9 cellular contexts compared by ENCODE assay signal in genomic region chr2:148814143-148814852, GRCh38.
A peak's percentile ranks its signal among the peaks of the same experiment; 100 is the strongest.
DNase-seq lines count a peak whose midpoint lies in the region; ATAC-seq lines count a peak whose summit lies in the region.
"Had no signal": no experiment of that assay in that cellular context is flagged by ENCODE, and none has a peak within 500 bp of the region (broad histone marks: within the 10 kb centered on the region; RNA-seq: fewer than 3 reads in every experiment).

No MANE protein-coding gene starts in this region.

- H3K4me3 ChIP-seq in CD4-positive, CD25-positive, alpha-beta regulatory T cell (ENCODE audit: low read depth, low read length), result no peak overlapping the region
- H3K4me3 ChIP-seq: K562 had no signal

- H3K27ac ChIP-seq in CD4-positive, CD25-positive, alpha-beta regulatory T cell (ENCODE audit: insufficient read depth, low read length, poor library complexity, severe bottlenecking), result no peak overlapping the region

- no peaks in the 10 kb centered on the region for H3K36me3 Mint-ChIP-seq in CD4-positive, CD25-positive, alpha-beta regulatory T cell
- H3K36me3 Mint-ChIP-seq in activated CD4-positive, alpha-beta memory T cell treated with anti-CD3 and anti-CD28 coated beads for 36 hours, result no peaks in the 10 kb centered on the region

- no peaks in the 10 kb centered on the region for H3K9me3 ChIP-seq in CD4-positive, CD25-positive, alpha-beta regulatory T cell (ENCODE audit: control insufficient read depth in 2 of 2, low read length in 2 of 2)

- H3K27me3 Mint-ChIP-seq in CD4-positive, CD25-positive, alpha-beta regulatory T cell, result peaks cover 23% of the 10 kb centered on the region
- H3K27me3 Mint-ChIP-seq in activated CD4-positive, alpha-beta memory T cell treated with anti-CD3 and anti-CD28 coated beads for 36 hours, result peaks cover 14% of the 10 kb centered on the region

- H3K9me3 Mint-ChIP-seq in CD4-positive, CD25-positive, alpha-beta regulatory T cell, result peaks cover 0 to 6% (median 0%) of the 10 kb centered on the region in 7 donors
- H3K9me3 Mint-ChIP-seq in activated CD4-positive, alpha-beta memory T cell treated with anti-CD3 and anti-CD28 coated beads for 36 hours, result no peaks in the 10 kb centered on the region

- H3K4me1 ChIP-seq in CD4-positive, CD25-positive, alpha-beta regulatory T cell (ENCODE audit: control insufficient read depth, insufficient read depth, low read length, poor library complexity, severe bottlenecking), result peaks cover 7% of the 10 kb centered on the region

- no peak for ATAC-seq in CD4-positive, CD25-positive, alpha-beta regulatory T cell (ENCODE audit: low read depth in 2 of 2)
- ATAC-seq in left colon, result peak; percentile 87
- ATAC-seq in GM21360 (IDR thresholded peaks at IDR 0.05; ENCODE audit: unreplicated experiment), result no peak

- H3K27ac Mint-ChIP-seq in CD4-positive, CD25-positive, alpha-beta regulatory T cell, result peak overlapping the region in 2 of 3 donors; percentile 63 to 69
- peak overlapping the region; percentile 29 for H3K27ac Mint-ChIP-seq in activated CD4-positive, alpha-beta memory T cell treated with anti-CD3 and anti-CD28 coated beads for 36 hours

- no peaks in the 10 kb centered on the region for H3K36me3 ChIP-seq in CD4-positive, CD25-positive, alpha-beta regulatory T cell (ENCODE audit: control insufficient read depth, insufficient read depth, low read length)

- intact Hi-C loops in activated CD4-positive, alpha-beta memory T cell treated with anti-CD3 and anti-CD28 coated beads for 36 hours (cut with micrococcal nuclease), result loop anchor here (2.0 kb wide), 1 partner anchor 103 kb away; no protein-coding TSS in a partner anchor
- intact Hi-C loops in left colon (cut with DNase I, micrococcal nuclease), result no loop called here

- H3K4me3 Mint-ChIP-seq in CD4-positive, CD25-positive, alpha-beta regulatory T cell, result peak overlapping the region in 1 of 4 donors; percentile 13
- H3K4me3 Mint-ChIP-seq in activated CD4-positive, alpha-beta memory T cell treated with anti-CD3 and anti-CD28 coated beads for 36 hours, result no peak overlapping the region

- peaks cover 4% of the 10 kb centered on the region for H3K27me3 ChIP-seq in CD4-positive, CD25-positive, alpha-beta regulatory T cell (ENCODE audit: control insufficient read depth, insufficient read depth, low read length)

- POLR2A ChIA-PET in activated CD4-positive, alpha-beta memory T cell treated with anti-CD3 and anti-CD28 coated beads for 36 hours (lab: Charles Lee), result interaction anchor here (0.8 to 1.3 kb wide), 2 partner anchors 170 to 171 kb away, joined by 3 to 4 read pairs; no protein-coding TSS in a partner anchor

- H3K4me1 Mint-ChIP-seq in CD4-positive, CD25-positive, alpha-beta regulatory T cell, result peaks cover 0 to 15% (median 7%) of the 10 kb centered on the region in 4 donors
- H3K4me1 Mint-ChIP-seq in activated CD4-positive, alpha-beta memory T cell treated with anti-CD3 and anti-CD28 coated beads for 36 hours (ENCODE audit: low read depth), result peaks cover 22% of the 10 kb centered on the region

- DNase-seq in CD4-positive, CD25-positive, alpha-beta regulatory T cell, result no peak
- DNase-seq in HCEC 1CT (peak; percentile 40), left colon (peak; percentile 22 to 45), mesenteric fat pad (ENCODE audit: low spot score) (no peak), NCI-H2029 treated with DMSO at 0.1 percent for 48 hours (lab: John Stamatoyannopoulos, UW) (no peak)
- DNase-seq in activated CD4-positive, alpha-beta memory T cell treated with anti-CD3 and anti-CD28 coated beads for 36 hours, result no peak
- DNase-seq in stimulated activated CD8-positive, alpha-beta memory T cell treated with anti-CD3 and anti-CD28 coated beads, Interleukin-4, amount 100 ng/mL, for 48 hours, result no peak

- CTCF ChIA-PET in activated CD4-positive, alpha-beta memory T cell treated with anti-CD3 and anti-CD28 coated beads for 36 hours (lab: Charles Lee), result interaction anchor here (0.9 to 1.4 kb wide), 2 partner anchors 9 to 113 kb away, joined by 3 to 4 read pairs; no protein-coding TSS in a partner anchor

Comparison
In these comparisons a context has a peak if more than half of its experiments do, and no peak if none do; other contexts are left out.
1. DNase-seq: peak in HCEC 1CT (single experiment) and left colon (2 of 2); none in CD4-positive, CD25-positive, alpha-beta regulatory T cell (0 of 3), activated CD4-positive, alpha-beta memory T cell treated with anti-CD3 and anti-CD28 coated beads for 36 hours (single experiment), stimulated activated CD8-positive, alpha-beta memory T cell treated with anti-CD3 and anti-CD28 coated beads, Interleukin-4, amount 100 ng/mL, for 48 hours (single experiment), mesenteric fat pad (single experiment) and NCI-H2029 treated with DMSO at 0.1 percent for 48 hours (single experiment).